Comparison of ENCODE assay signal across 1 cellular context in genomic region chr20:62797671-62798532, GRCh38.
TF ChIP-seq lines count a peak whose summit lies in the region.

No MANE protein-coding gene starts in this region.

TF ChIP-seq in liver, 16 proteins besides CTCF, POLR2A, EP300 and RAD21 (continued from another document):
- TF ChIP-seq ZBTB33 (IDR thresholded peaks at IDR 0.05), result no peak
- TF ChIP-seq MAX (IDR thresholded peaks at IDR 0.05), result peak; percentile 47
- no peak for TF ChIP-seq YY1 (IDR thresholded peaks at IDR 0.05)
- TF ChIP-seq EGR1 (IDR thresholded peaks at IDR 0.05; ENCODE audit: low read depth in 2 of 2), result no peak
- TF ChIP-seq SP1 (IDR thresholded peaks at IDR 0.05), result peak; percentile 82
- no peak for TF ChIP-seq ATF3 (IDR thresholded peaks at IDR 0.05)
- peak; percentile 69 for TF ChIP-seq HNF4G (IDR thresholded peaks at IDR 0.05)
- peak; percentile 32 to 41 for TF ChIP-seq RXRA (IDR thresholded peaks at IDR 0.05)
- no peak for TF ChIP-seq FOXA1 (IDR thresholded peaks at IDR 0.05)
TF ChIP-seq in liver: peak in this region for 7.
